ENCODE assay signal across 17 cellular contexts in genomic region chr21:16589046-16589445, GRCh38.
DNase-seq lines count a peak whose midpoint lies in the region; ATAC-seq and TF ChIP-seq lines count a peak whose summit lies in the region.
"Had no signal": no experiment of that assay in that cellular context is flagged by ENCODE, and none has a peak within 500 bp of the region (broad histone marks: within the 10 kb centered on the region; RNA-seq: fewer than 3 reads in every experiment).

No MANE protein-coding gene starts in this region.

- no peaks in the 10 kb centered on the region for H3K27me3 ChIP-seq in GM23338 (ENCODE audit: insufficient read depth)
- H3K27me3 ChIP-seq in ascending aorta: no peaks in the 10 kb centered on the region
- H3K27me3 ChIP-seq in iPS-15b (ENCODE audit: control insufficient read depth, insufficient read depth, low read length): no peaks in the 10 kb centered on the region
- H3K27me3 ChIP-seq in smooth muscle cell (ENCODE audit: low read depth): no peaks in the 10 kb centered on the region
- H3K27me3 ChIP-seq: body of pancreas, gastroesophageal sphincter, thyroid gland had no signal

- peak overlapping the region; percentile 50 for H3K4me3 ChIP-seq in GM23338
- peak overlapping the region; percentile 51 to 68 for H3K4me3 ChIP-seq in ascending aorta
- peak overlapping the region; percentile 64 for H3K4me3 ChIP-seq in iPS-15b (ENCODE audit: low read depth, low read length)
- no peak overlapping the region for H3K4me3 ChIP-seq in smooth muscle cell
- H3K4me3 ChIP-seq: body of pancreas, mucosa of descending colon had no signal

- no peaks in the 10 kb centered on the region for H3K9me3 Mint-ChIP-seq in GM23338

- H3K27ac ChIP-seq in GM23338 (ENCODE audit: low read depth): no peak overlapping the region
- H3K27ac ChIP-seq in ascending aorta: peak overlapping the region in 1 of 2 donors; percentile 73
- peak overlapping the region; percentile 47 for H3K27ac ChIP-seq in smooth muscle cell (ENCODE audit: low read depth)

- ATAC-seq in GM23338 (no peak), HG02623 (IDR thresholded peaks at IDR 0.05; ENCODE audit: unreplicated experiment) (no peak), GM21576 (IDR thresholded peaks at IDR 0.05; ENCODE audit: unreplicated experiment) (no peak)

- intact Hi-C loops in ascending aorta (cut with DNase I): loop anchor here (5.0 to 10.0 kb wide), 2 partner anchors 172 to 1524 kb away; partner anchors contain the start of gene NRIP1

- H4K20me1 ChIP-seq in GM23338 (replicated peaks; ENCODE audit: insufficient read depth) (no peaks in the 10 kb centered on the region), smooth muscle cell (ENCODE audit: low read depth) (no peaks in the 10 kb centered on the region)

- H3K4me1 Mint-ChIP-seq in GM23338: peaks cover 7% of the 10 kb centered on the region; the same call in 2 of the 3 replicates
- H3K4me1 Mint-ChIP-seq: B cell had no signal

- no peaks in the 10 kb centered on the region for H3K36me3 Mint-ChIP-seq in GM23338 (ENCODE audit: low read depth)

- peak overlapping the region; percentile 76 for H3K4me2 ChIP-seq in GM23338
- H3K4me2 ChIP-seq in smooth muscle cell: peak overlapping the region; percentile 86

- H3K4me1 ChIP-seq in GM23338 (ENCODE audit: insufficient read depth) (peaks cover 11% of the 10 kb centered on the region), ascending aorta (peaks cover 0 to 8% of the 10 kb centered on the region in 2 donors), iPS-15b (ENCODE audit: control insufficient read depth, insufficient read depth, low read length) (peaks cover 10% of the 10 kb centered on the region), smooth muscle cell (ENCODE audit: low read depth) (peaks cover 12% of the 10 kb centered on the region)

- H3K79me2 ChIP-seq in GM23338 (replicated peaks; ENCODE audit: insufficient read depth): no peaks in the 10 kb centered on the region
- H3K79me2 ChIP-seq in smooth muscle cell (ENCODE audit: low read depth): no peaks in the 10 kb centered on the region

- H3K36me3 ChIP-seq in GM23338 (ENCODE audit: insufficient read depth) (no peaks in the 10 kb centered on the region), ascending aorta (no peaks in the 10 kb centered on the region), iPS-15b (ENCODE audit: control insufficient read depth, insufficient read depth, low read length) (no peaks in the 10 kb centered on the region), smooth muscle cell (ENCODE audit: low read depth) (no peaks in the 10 kb centered on the region)
- H3K36me3 ChIP-seq: gastroesophageal sphincter, thyroid gland had no signal

- H3K9ac ChIP-seq in iPS-15b (ENCODE audit: low read depth, low read length) (no peak overlapping the region), smooth muscle cell (ENCODE audit: low read depth) (no peak overlapping the region)

- H2AFZ ChIP-seq in GM23338: no peak overlapping the region
- H2AFZ ChIP-seq in smooth muscle cell (ENCODE audit: low read depth): no peak overlapping the region

- H3K9me2 ChIP-seq in GM23338 (ENCODE audit: insufficient read depth): no peaks in the 10 kb centered on the region

- no peak overlapping the region for H3K4me3 Mint-ChIP-seq in GM23338
- H3K4me3 Mint-ChIP-seq: B cell had no signal

- H3F3A ChIP-seq in GM23338 (replicated peaks; ENCODE audit: low read depth) (no peaks in the 10 kb centered on the region), smooth muscle cell (ENCODE audit: low read depth) (no peaks in the 10 kb centered on the region)

- H3K27me3 Mint-ChIP-seq in GM23338 (ENCODE audit: insufficient read depth, low read depth, poor library complexity): no peaks in the 10 kb centered on the region
- H3K27me3 Mint-ChIP-seq: B cell had no signal

- 86% methylated on average over 2 of the region's 2 CpGs for WGBS in smooth muscle cell (ENCODE audit: low lambda C conversion rate)

- no peak for DNase-seq in GM23338 (ENCODE audit: low spot score)
- no peak for DNase-seq in ascending aorta (ENCODE audit: low spot score in 2 of 2)
- DNase-seq in smooth muscle cell (lab: John Stamatoyannopoulos, UW; ENCODE audit: unreplicated experiment): no peak
- no peak for DNase-seq in HPDE6-E6E7 (ENCODE audit: extremely low spot score)
- no peak for DNase-seq in germinal center (ENCODE audit: low spot score)
- DNase-seq: activated CD4-positive, CD25-positive, alpha-beta regulatory T cell; activated gamma-delta T cell; effector memory CD4-positive, alpha-beta T cell; NCI-H1930 had no signal

- H3K27ac Mint-ChIP-seq in GM23338: no peak overlapping the region
- H3K27ac Mint-ChIP-seq: B cell had no signal

- TF ChIP-seq CTCF in GM23338 (conservative IDR thresholded peaks at IDR 0.05; ENCODE audit: low read depth in 2 of 2): no peak
- no peak for TF ChIP-seq CTCF in ascending aorta (IDR thresholded peaks at IDR 0.05)
- TF ChIP-seq CTCF in smooth muscle cell (IDR thresholded peaks at IDR 0.05; ENCODE audit: borderline replicate concordance, insufficient read depth, poor library complexity, severe bottlenecking): no peak

- no peaks in the 10 kb centered on the region for H3K9me3 ChIP-seq in ascending aorta
- H3K9me3 ChIP-seq in iPS-15b (ENCODE audit: control insufficient read depth, insufficient read depth, low read length): no peaks in the 10 kb centered on the region
- no peaks in the 10 kb centered on the region for H3K9me3 ChIP-seq in smooth muscle cell (replicated peaks; ENCODE audit: low read depth)
- H3K9me3 ChIP-seq: body of pancreas, gastroesophageal sphincter, mucosa of descending colon, thyroid gland had no signal

TF ChIP-seq in GM23338, 12 proteins besides CTCF, POLR2A, EP300 and RAD21 (continues in another document):
- no peak for TF ChIP-seq REST (IDR thresholded peaks at IDR 0.05; ENCODE audit: unreplicated experiment)
- TF ChIP-seq ZNF331 (CRISPR knock-in tag; IDR thresholded peaks at IDR 0.05; ENCODE audit: low read depth): no peak
- no peak for TF ChIP-seq ETS1 (IDR thresholded peaks at IDR 0.05)
- TF ChIP-seq POLR2AphosphoS5 (IDR thresholded peaks at IDR 0.05; ENCODE audit: low read depth): no peak
- no peak for TF ChIP-seq EZH2 (IDR thresholded peaks at IDR 0.05; ENCODE audit: low read depth, unreplicated experiment)
- no peak for TF ChIP-seq ZNF114 (CRISPR knock-in tag; IDR thresholded peaks at IDR 0.05)
- TF ChIP-seq JUNB (IDR thresholded peaks at IDR 0.05; ENCODE audit: unreplicated experiment): no peak
- TF ChIP-seq STAT1 (IDR thresholded peaks at IDR 0.05; ENCODE audit: unreplicated experiment): no peak
- TF ChIP-seq CREB1 (CRISPR knock-in tag; IDR thresholded peaks at IDR 0.05; ENCODE audit: low read depth): no peak
- no peak for TF ChIP-seq NANOG (IDR thresholded peaks at IDR 0.05; ENCODE audit: borderline replicate concordance)
